Comparison of ENCODE assay signal across 2 cellular contexts in the genomic region with DNA sequence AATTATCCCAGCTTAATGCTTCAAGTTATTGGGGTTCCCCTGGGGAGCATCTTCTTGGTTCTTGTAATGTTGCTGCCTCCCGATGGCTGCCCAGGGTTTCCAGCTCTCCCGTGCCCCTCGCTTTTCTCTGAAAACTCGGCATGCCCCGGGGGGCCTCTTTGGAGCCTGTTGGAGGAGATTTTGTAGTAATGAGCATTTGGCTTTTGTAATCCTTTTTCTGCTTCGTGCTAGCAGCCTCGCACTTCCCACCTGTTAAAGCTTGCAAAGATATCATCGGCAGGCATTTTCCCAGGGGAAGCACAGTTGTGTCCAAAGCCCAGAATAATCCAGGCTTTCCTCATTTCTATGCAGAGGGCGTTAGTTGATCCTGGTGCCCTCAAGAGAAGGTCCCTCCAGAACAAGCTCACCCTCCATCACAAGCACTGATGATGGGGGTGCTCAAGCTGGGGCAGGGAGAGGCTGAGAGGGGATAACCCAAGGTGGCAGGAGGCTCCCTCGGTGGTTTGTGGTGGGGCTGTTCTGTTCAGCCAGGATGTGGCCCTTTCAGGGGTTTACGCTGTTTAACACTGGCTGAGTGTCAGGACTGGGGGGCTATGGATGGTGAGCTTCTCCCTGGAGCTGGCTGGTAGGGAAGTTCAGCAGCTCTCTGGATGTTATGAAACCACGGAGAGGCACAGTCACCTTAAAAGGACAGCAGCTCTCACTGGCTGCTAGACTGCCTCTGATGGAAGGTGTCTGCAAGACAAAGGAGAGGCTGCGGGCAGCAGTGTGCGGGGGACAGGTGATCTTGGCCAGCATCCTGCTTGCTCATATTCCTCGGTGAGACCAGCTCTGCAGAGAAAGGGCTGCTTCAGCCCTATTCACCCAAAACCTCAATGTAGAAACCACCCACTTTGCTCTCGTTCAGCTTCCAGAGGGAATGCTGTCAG.
TF ChIP-seq lines count a peak whose summit lies in the region.

No MANE protein-coding gene starts in this region.

TF ChIP-seq in IMR-90, 13 proteins besides CTCF, POLR2A, EP300 and RAD21:
- no peak for TF ChIP-seq NFE2L2 (IDR thresholded peaks at IDR 0.05; ENCODE audit: low read depth, low read length)

TF ChIP-seq in H1, 55 proteins besides CTCF, POLR2A, EP300 and RAD21:
- TF ChIP-seq, protein P1, sequence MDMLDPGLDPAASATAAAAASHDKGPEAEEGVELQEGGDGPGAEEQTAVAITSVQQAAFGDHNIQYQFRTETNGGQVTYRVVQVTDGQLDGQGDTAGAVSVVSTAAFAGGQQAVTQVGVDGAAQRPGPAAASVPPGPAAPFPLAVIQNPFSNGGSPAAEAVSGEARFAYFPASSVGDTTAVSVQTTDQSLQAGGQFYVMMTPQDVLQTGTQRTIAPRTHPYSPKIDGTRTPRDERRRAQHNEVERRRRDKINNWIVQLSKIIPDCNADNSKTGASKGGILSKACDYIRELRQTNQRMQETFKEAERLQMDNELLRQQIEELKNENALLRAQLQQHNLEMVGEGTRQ (IDR thresholded peaks at IDR 0.05; ENCODE audit: low read length) = no peak
- no peak for TF ChIP-seq SIN3A (conservative IDR thresholded peaks at IDR 0.05 in 1 of 2, IDR thresholded peaks at IDR 0.05 in 1 of 2; ENCODE audit: low read depth in 1 of 2, low read length in 2 of 2)
- no peak for TF ChIP-seq CREB1 (IDR thresholded peaks at IDR 0.05)
